ENCODE assay signal across 10 cellular contexts in the genomic region with DNA sequence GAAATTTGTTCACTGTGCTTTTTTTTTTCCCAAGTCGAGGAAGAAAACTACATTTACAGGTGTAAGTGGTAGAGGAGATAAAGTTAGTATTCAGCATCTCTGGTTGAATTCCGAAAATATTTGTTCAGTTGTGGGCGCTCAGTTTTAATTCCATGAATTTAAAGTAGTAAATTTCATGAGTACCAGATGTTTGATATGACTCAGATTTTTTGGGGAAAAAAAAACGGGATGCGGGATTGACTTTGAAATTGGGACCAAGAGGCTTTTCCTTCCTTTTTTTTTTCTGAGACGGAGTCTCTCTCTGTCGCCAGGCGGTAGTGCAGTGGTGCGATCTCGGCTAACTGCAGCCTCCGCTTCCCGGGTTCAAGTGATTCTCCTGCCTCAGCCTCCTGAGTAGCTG. TPM values are rescaled to one million over a fixed set of nuclear protein-coding genes. Genes with fewer than 3 reads are reported as not detected.
A peak's percentile ranks its signal among the peaks of the same experiment; 100 is the strongest.
DNase-seq lines count a peak whose midpoint lies in the region; ATAC-seq and TF ChIP-seq lines count a peak whose summit lies in the region.
"Had no signal": no experiment of that assay in that cellular context is flagged by ENCODE, and none has a peak within 500 bp of the region (broad histone marks: within the 10 kb centered on the region; RNA-seq: fewer than 3 reads in every experiment).

No MANE protein-coding gene starts in this region.

- no peaks in the 10 kb centered on the region for H3K27me3 Mint-ChIP-seq in activated T-cell treated with anti-CD3 and anti-CD28 coated beads, Interleukin-2, amount 50 U/mL, for 24 hours

- H3K4me1 ChIP-seq in SJSA1 (replicated peaks) = peaks cover 33% of the 10 kb centered on the region
- no peaks in the 10 kb centered on the region for H3K4me1 ChIP-seq in mucosa of descending colon (ENCODE audit: low read depth)

- intact Hi-C loops in mucosa of descending colon (cut with DNase I, micrococcal nuclease) = no loop called here

- TF ChIP-seq CTCF in fibroblast of mammary gland (conservative IDR thresholded peaks at IDR 0.05; ENCODE audit: control insufficient read depth, insufficient read depth, low read depth, low read length) = no peak
- TF ChIP-seq CTCF in mucosa of descending colon (IDR thresholded peaks at IDR 0.05) = no peak

- peaks cover 38% of the 10 kb centered on the region for H3K4me1 Mint-ChIP-seq in activated T-cell treated with anti-CD3 and anti-CD28 coated beads, Interleukin-2, amount 50 U/mL, for 24 hours (ENCODE audit: low read depth)
- H3K4me1 Mint-ChIP-seq in stimulated activated effector memory CD8-positive, alpha-beta T cell treated with anti-CD3 and anti-CD28 coated beads, Interleukin-12 subunit alpha, Interleukin-12 subunit beta, amount 100 ng/mL, for 72 hours = peaks cover 28% of the 10 kb centered on the region

- H3K27ac ChIP-seq in SJSA1 = peak overlapping the region; percentile 60

- H3K9me3 Mint-ChIP-seq in activated T-cell treated with anti-CD3 and anti-CD28 coated beads, Interleukin-2, amount 50 U/mL, for 24 hours = no peaks in the 10 kb centered on the region
- H3K9me3 Mint-ChIP-seq in stimulated activated effector memory CD8-positive, alpha-beta T cell treated with anti-CD3 and anti-CD28 coated beads, Interleukin-12 subunit alpha, Interleukin-12 subunit beta, amount 100 ng/mL, for 72 hours = no peaks in the 10 kb centered on the region

- no peak overlapping the region for H3K27ac Mint-ChIP-seq in activated T-cell treated with anti-CD3 and anti-CD28 coated beads, Interleukin-2, amount 50 U/mL, for 24 hours
- H3K27ac Mint-ChIP-seq in stimulated activated effector memory CD8-positive, alpha-beta T cell treated with anti-CD3 and anti-CD28 coated beads, Interleukin-12 subunit alpha, Interleukin-12 subunit beta, amount 100 ng/mL, for 72 hours = no peak overlapping the region

- no peak for ATAC-seq in stimulated activated effector memory CD8-positive, alpha-beta T cell treated with anti-CD3 and anti-CD28 coated beads, Interleukin-12 subunit alpha, Interleukin-12 subunit beta, amount 100 ng/mL, for 72 hours
- ATAC-seq in HG03025 (IDR thresholded peaks at IDR 0.05; ENCODE audit: low FRiP score, unreplicated experiment) (no peak), mucosa of descending colon (no peak)

- H3K27me3 ChIP-seq in SJSA1 (replicated peaks) = no peaks in the 10 kb centered on the region

- no peak overlapping the region for H3K4me3 ChIP-seq in SJSA1
- peak overlapping the region; percentile 91 for H3K4me3 ChIP-seq in fibroblast of mammary gland (ENCODE audit: control insufficient read depth, low read depth, low read length)
- no peak overlapping the region for H3K4me3 ChIP-seq in mucosa of descending colon

- no peaks in the 10 kb centered on the region for H3K9me3 ChIP-seq in SJSA1 (replicated peaks)
- no peaks in the 10 kb centered on the region for H3K9me3 ChIP-seq in mucosa of descending colon

- no peak for DNase-seq in activated T-cell treated with anti-CD3 and anti-CD28 coated beads, Interleukin-2, amount 50 U/mL, for 24 hours
- DNase-seq in activated T-cell treated with anti-CD3 and anti-CD28 coated beads for 4 hours = no peak
- DNase-seq in SJSA1 (ENCODE audit: low read depth in 1 of 2, low spot score in 2 of 2) = no peak
- DNase-seq in fibroblast of mammary gland (ENCODE audit: low read depth) = peak; percentile 82
- DNase-seq in stimulated activated effector memory CD8-positive, alpha-beta T cell treated with anti-CD3 and anti-CD28 coated beads, Interleukin-12 subunit alpha, Interleukin-12 subunit beta, amount 100 ng/mL, for 72 hours (ENCODE audit: low spot score in 2 of 2) = no peak
- no peak for DNase-seq in mucosa of descending colon
- no peak for DNase-seq in NCI-H1417 (lab: John Stamatoyannopoulos, UW)
- DNase-seq: activated gamma-delta T cell treated with Interleukin-2 at 50 U/mL for 16 hours, NCI-H146 had no signal

- peak overlapping the region; percentile 91 for H3K4me3 Mint-ChIP-seq in activated T-cell treated with anti-CD3 and anti-CD28 coated beads, Interleukin-2, amount 50 U/mL, for 24 hours
- H3K4me3 Mint-ChIP-seq in stimulated activated effector memory CD8-positive, alpha-beta T cell treated with anti-CD3 and anti-CD28 coated beads, Interleukin-12 subunit alpha, Interleukin-12 subunit beta, amount 100 ng/mL, for 72 hours = peak overlapping the region; percentile 94

- peaks cover 30% of the 10 kb centered on the region for H3K36me3 Mint-ChIP-seq in activated T-cell treated with anti-CD3 and anti-CD28 coated beads, Interleukin-2, amount 50 U/mL, for 24 hours (ENCODE audit: low read depth)
- peaks cover 33% of the 10 kb centered on the region for H3K36me3 Mint-ChIP-seq in stimulated activated effector memory CD8-positive, alpha-beta T cell treated with anti-CD3 and anti-CD28 coated beads, Interleukin-12 subunit alpha, Interleukin-12 subunit beta, amount 100 ng/mL, for 72 hours

- H3K36me3 ChIP-seq in SJSA1 (peaks cover 28% of the 10 kb centered on the region), mucosa of descending colon (ENCODE audit: low read depth) (no peaks in the 10 kb centered on the region)

RNA-seq across cellular contexts. Expression of gene TULP3, which starts 1.6 kb away (rescaled TPM):
- total RNA-seq in SJSA1 (2014; rRNA removed; shearing (Covaris generic)) = 26.8 and 39.7 TPM in 2 replicates
- total RNA-seq in mucosa of descending colon = 10 to 100 TPM in 1 of 3 donors, 1 to 10 TPM in 2; 7.9 to 18.2 (median 8.2) TPM

RNA-seq across cellular contexts. Expression of gene RHNO1, which starts 15.2 kb away (rescaled TPM):
- 48.1 and 58.1 TPM in 2 replicates for total RNA-seq in SJSA1 (2014; rRNA removed; shearing (Covaris generic))
- total RNA-seq in mucosa of descending colon = 10 to 100 TPM in 2 of 3 donors, 1 to 10 TPM in 1; 8.7 to 20.1 (median 15.5) TPM

RNA-seq across cellular contexts. Expression of gene FOXM1, which starts 15.3 kb away (rescaled TPM):
- 55.9 and 66.4 TPM in 2 replicates for total RNA-seq in SJSA1 (2014; rRNA removed; shearing (Covaris generic))
- total RNA-seq in mucosa of descending colon = 10 to 100 TPM in 1 of 3 donors, 1 to 10 TPM in 2; 6.3 to 30.0 (median 7.7) TPM

RNA-seq across cellular contexts. Expression of gene TEX52, which starts 35.4 kb away (rescaled TPM):
- not detected in 2 replicates for total RNA-seq in SJSA1 (2014; rRNA removed; shearing (Covaris generic))
- total RNA-seq in mucosa of descending colon = not detected

RNA-seq across cellular contexts. Expression of gene NRIP2, which starts 57.4 kb away (rescaled TPM):
- total RNA-seq in SJSA1 (2014; rRNA removed; shearing (Covaris generic)) = 0.32 TPM in 1 of 2 replicates, not detected in the other
- total RNA-seq in mucosa of descending colon = 1 to 10 TPM in 1 of 3 donors, under 1 TPM in 2; 0.64 to 2.2 (median 0.96) TPM
